ENCODE assay signal across 8 cellular contexts in genomic region chr2:39118786-39119499, GRCh38. TPM values are rescaled to one million over a fixed set of nuclear protein-coding genes. Genes with fewer than 3 reads are reported as not detected.
A peak's percentile ranks its signal among the peaks of the same experiment; 100 is the strongest.
DNase-seq lines count a peak whose midpoint lies in the region; ATAC-seq, FAIRE-seq and TF ChIP-seq lines count a peak whose summit lies in the region.

No MANE protein-coding gene starts in this region.

- 4 to 6% (median 5%) methylated on average over 6 of the region's 6 CpGs for WGBS in stomach, 5 donors

- intact Hi-C loops in stomach (cut with DNase I; ENCODE audit: low total_unique reads) = no loop called here

- ATAC-seq in GM21381 (IDR thresholded peaks at IDR 0.05; ENCODE audit: unreplicated experiment) = no peak
- no peak for ATAC-seq in HG02938 (IDR thresholded peaks at IDR 0.05; ENCODE audit: unreplicated experiment)

- H3K9me3 ChIP-seq in iPS-18c (ENCODE audit: control insufficient read depth, insufficient read depth, low read length) (no peaks in the 10 kb centered on the region), stomach (no peaks in the 10 kb centered on the region)

- peaks cover 0 to 4% (median 0%) of the 10 kb centered on the region in 4 donors for H3K36me3 ChIP-seq in stomach

- DNase-seq in activated naive CD4-positive, alpha-beta T cell treated with anti-CD3 and anti-CD28 coated beads, Interleukin-2, amount 10 ng/mL, durations not matched to agents 7 days and 5 days = no peak
- no peak for DNase-seq in activated naive CD4-positive, alpha-beta T cell treated with Interleukin-2 at 50 U/mL for 16 hours
- DNase-seq in stomach (no peak), HTR-8/SVneo (ENCODE audit: insufficient read length, low spot score) (no peak)

- no peak for FAIRE-seq in HTR-8/SVneo (lab: Jason Lieb, UNC)

- no peaks in the 10 kb centered on the region for H3K27me3 Mint-ChIP-seq in activated naive CD4-positive, alpha-beta T cell treated with anti-CD3 and anti-CD28 coated beads, Interleukin-2, amount 10 ng/mL, durations not matched to agents 7 days and 5 days

- H3K9me3 Mint-ChIP-seq in activated naive CD4-positive, alpha-beta T cell treated with anti-CD3 and anti-CD28 coated beads, Interleukin-2, amount 10 ng/mL, durations not matched to agents 7 days and 5 days = no peaks in the 10 kb centered on the region

- TF ChIP-seq CTCF in WI38 (IDR thresholded peaks at IDR 0.05; ENCODE audit: low read depth, low read length) = no peak
- no peak for TF ChIP-seq CTCF in stomach (IDR thresholded peaks at IDR 0.05)

- no peak for TF ChIP-seq EP300 in stomach (IDR thresholded peaks at IDR 0.05)

- H3K27ac ChIP-seq in stomach = peak overlapping the region in 4 of 5 donors; percentile 95 to 98 (median 98)

- H3K36me3 Mint-ChIP-seq in activated naive CD4-positive, alpha-beta T cell treated with anti-CD3 and anti-CD28 coated beads, Interleukin-2, amount 10 ng/mL, durations not matched to agents 7 days and 5 days = peaks cover 66% of the 10 kb centered on the region

- peaks cover 40 to 82% (median 51%) of the 10 kb centered on the region in 4 donors for H3K4me1 ChIP-seq in stomach

- H3K4me3 ChIP-seq in WI38 (ENCODE audit: low read depth, low read length) = peak overlapping the region; percentile 83
- H3K4me3 ChIP-seq in iPS-18c (ENCODE audit: insufficient read depth, low read depth, low read length) = peak overlapping the region; percentile 87; the same call in 1 of the 2 replicates
- H3K4me3 ChIP-seq in stomach = peak overlapping the region; percentile 83 to 97 (median 86)

- TF ChIP-seq POLR2A in stomach (IDR thresholded peaks at IDR 0.05) = no peak

- peak overlapping the region; percentile 96 for H3K27ac Mint-ChIP-seq in activated naive CD4-positive, alpha-beta T cell treated with anti-CD3 and anti-CD28 coated beads, Interleukin-2, amount 10 ng/mL, durations not matched to agents 7 days and 5 days

- H3K4me3 Mint-ChIP-seq in activated naive CD4-positive, alpha-beta T cell treated with anti-CD3 and anti-CD28 coated beads, Interleukin-2, amount 10 ng/mL, durations not matched to agents 7 days and 5 days = peak overlapping the region; percentile 91

- H3K27me3 ChIP-seq in stomach = no peaks in the 10 kb centered on the region

- CTCF ChIA-PET in activated naive CD4-positive, alpha-beta T cell treated with anti-CD3 and anti-CD28 coated beads, Interleukin-2, amount 10 ng/mL, durations not matched to agents 7 days and 5 days (lab: Charles Lee) = interaction anchor here (0.7 to 3.9 kb wide), 9 partner anchors 11 to 171 kb away, joined by 3 to 100 read pairs (median 5); no protein-coding TSS in a partner anchor

- peaks cover 67% of the 10 kb centered on the region for H3K4me1 Mint-ChIP-seq in activated naive CD4-positive, alpha-beta T cell treated with anti-CD3 and anti-CD28 coated beads, Interleukin-2, amount 10 ng/mL, durations not matched to agents 7 days and 5 days

RNA-seq across cellular contexts. Expression of gene SOS1, which starts 1.9 kb away (rescaled TPM):
- 10 to 100 TPM in 4 of 5 donors, 1 to 10 TPM in 1; 5.2 to 46.4 (median 39.7) TPM for total RNA-seq in stomach
- 1 to 10 TPM; 4.5 to 6.3 (median 6.3) TPM for polyA plus RNA-seq in stomach
